ENCODE assay signal across 9 cellular contexts in the genomic region with DNA sequence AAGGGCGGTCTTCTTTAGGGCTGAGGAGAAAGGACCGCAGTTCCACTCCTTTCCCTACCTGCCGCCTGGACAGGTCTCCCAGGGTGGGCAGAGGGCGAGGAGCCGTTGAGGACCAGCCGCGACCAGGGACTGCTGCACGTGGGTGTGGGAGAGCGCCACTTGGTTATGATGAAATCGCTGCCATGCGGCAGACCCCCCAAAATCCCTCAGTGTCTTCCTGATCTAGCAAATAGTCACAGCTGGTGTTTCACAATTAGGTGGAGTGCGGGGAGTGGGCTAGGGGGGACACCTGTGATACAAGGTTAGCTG. TPM values are rescaled to one million over a fixed set of nuclear protein-coding genes. Genes with fewer than 3 reads are reported as not detected.
DNase-seq lines count a peak whose midpoint lies in the region; ATAC-seq, FAIRE-seq and TF ChIP-seq lines count a peak whose summit lies in the region.
"Had no signal": no experiment of that assay in that cellular context is flagged by ENCODE, and none has a peak within 500 bp of the region (broad histone marks: within the 10 kb centered on the region; RNA-seq: fewer than 3 reads in every experiment).

No MANE protein-coding gene starts in this region.

- peak overlapping the region in 8 of 12 donors; percentile 50 to 77 (median 64) for H3K4me3 ChIP-seq in heart left ventricle
- H3K4me3 ChIP-seq in right atrium auricular region = peak overlapping the region in 1 of 2 donors; percentile 63
- peak overlapping the region; percentile 52 to 84 (median 57) for H3K4me3 ChIP-seq in breast epithelium
- H3K4me3 ChIP-seq in muscle layer of colon (ENCODE audit: low read depth in 1 of 2, low read length in 2 of 2) = peak overlapping the region; percentile 51 to 73
- H3K4me3 ChIP-seq in upper lobe of right lung = peak overlapping the region; percentile 56
- H3K4me3 ChIP-seq in lower leg skin (ENCODE audit: low read depth, poor library complexity, severe bottlenecking) = no peak overlapping the region

- TF ChIP-seq CTCF in heart left ventricle (IDR thresholded peaks at IDR 0.05) (no peak), right atrium auricular region (IDR thresholded peaks at IDR 0.05) (no peak), breast epithelium (IDR thresholded peaks at IDR 0.05) (no peak), upper lobe of right lung (IDR thresholded peaks at IDR 0.05) (no peak), lower leg skin (IDR thresholded peaks at IDR 0.05) (no peak)

- DNase-seq in heart left ventricle = no peak
- DNase-seq in right atrium auricular region (ENCODE audit: low spot score) = no peak
- DNase-seq in breast epithelium (ENCODE audit: low spot score in 2 of 2) = no peak
- no peak for DNase-seq in upper lobe of right lung
- DNase-seq in HTR-8/SVneo (ENCODE audit: insufficient read length, low spot score) = no peak
- no peak for DNase-seq in lower leg skin (ENCODE audit: low spot score in 2 of 2)
- no peak for DNase-seq in ureter (ENCODE audit: low spot score)
- DNase-seq: DMS 273 treated with DMSO at 0.1 percent for 48 hours had no signal

- ATAC-seq in heart left ventricle (no peak), upper lobe of right lung (no peak)

- intact Hi-C loops in heart left ventricle (cut with DNase I) (loop anchor here in 1 of 10 donors (10.0 kb wide), 1 partner anchor 192 kb away; no protein-coding TSS in a partner anchor), breast epithelium (cut with DNase I; ENCODE audit: low total_unique reads) (no loop called here), upper lobe of right lung (cut with DNase I) (no loop called here), lower leg skin (cut with DNase I; ENCODE audit: low total_unique reads) (no loop called here)

- H3K36me3 ChIP-seq in heart left ventricle = no peaks in the 10 kb centered on the region
- H3K36me3 ChIP-seq in right atrium auricular region = no peaks in the 10 kb centered on the region
- no peaks in the 10 kb centered on the region for H3K36me3 ChIP-seq in breast epithelium
- no peaks in the 10 kb centered on the region for H3K36me3 ChIP-seq in muscle layer of colon (ENCODE audit: insufficient read depth, low read length)
- no peaks in the 10 kb centered on the region for H3K36me3 ChIP-seq in upper lobe of right lung

- WGBS in heart left ventricle, 4 donors = 15 to 29% (median 22%) methylated on average over 12 of the region's 12 CpGs
- WGBS in lower leg skin, 2 donors = 18 to 29% methylated on average over 12 of the region's 12 CpGs

- no peak for TF ChIP-seq POLR2A in heart left ventricle (IDR thresholded peaks at IDR 0.05)
- no peak for TF ChIP-seq POLR2A in breast epithelium (IDR thresholded peaks at IDR 0.05)
- no peak for TF ChIP-seq POLR2A in lower leg skin (IDR thresholded peaks at IDR 0.05)

- H3K27ac ChIP-seq in heart left ventricle (peak overlapping the region in 1 of 12 donors; percentile 83), right atrium auricular region (no peak overlapping the region), breast epithelium (no peak overlapping the region), muscle layer of colon (ENCODE audit: low read depth, low read length) (peak overlapping the region; percentile 28), upper lobe of right lung (no peak overlapping the region)

- no peaks in the 10 kb centered on the region for H3K9me3 ChIP-seq in heart left ventricle
- H3K9me3 ChIP-seq in right atrium auricular region = no peaks in the 10 kb centered on the region
- H3K9me3 ChIP-seq in breast epithelium = no peaks in the 10 kb centered on the region
- H3K9me3 ChIP-seq in muscle layer of colon (ENCODE audit: low read length) = no peaks in the 10 kb centered on the region
- H3K9me3 ChIP-seq in upper lobe of right lung = no peaks in the 10 kb centered on the region

- H3K27me3 ChIP-seq in heart left ventricle (peaks cover 0 to 55% (median 28%) of the 10 kb centered on the region in 9 donors), right atrium auricular region (peaks cover 0 to 12% of the 10 kb centered on the region in 2 donors), breast epithelium (peaks cover 0 to 12% of the 10 kb centered on the region in 2 donors), muscle layer of colon (ENCODE audit: control insufficient read depth in 1 of 2, insufficient read depth in 2 of 2, low read length in 2 of 2) (peaks cover 0 to 4% of the 10 kb centered on the region in 2 donors), upper lobe of right lung (peaks cover 37% of the 10 kb centered on the region)

- H3K4me1 ChIP-seq in heart left ventricle = peaks cover 4 to 27% (median 9%) of the 10 kb centered on the region in 12 donors
- H3K4me1 ChIP-seq in right atrium auricular region = peaks cover 0 to 21% of the 10 kb centered on the region in 2 donors
- peaks cover 0 to 6% of the 10 kb centered on the region in 2 donors for H3K4me1 ChIP-seq in breast epithelium
- H3K4me1 ChIP-seq in muscle layer of colon (ENCODE audit: insufficient read depth, low read length) = peaks cover 8% of the 10 kb centered on the region
- peaks cover 10% of the 10 kb centered on the region for H3K4me1 ChIP-seq in upper lobe of right lung

- peak overlapping the region; percentile 68 for H3K9ac ChIP-seq in muscle layer of colon (ENCODE audit: low read length)

- FAIRE-seq in HTR-8/SVneo (lab: Jason Lieb, UNC) = no peak

RNA-seq across cellular contexts. Expression of a gene that starts 1.5 kb away (rescaled TPM):
- total RNA-seq in heart left ventricle = under 1 TPM in 7 of 9 donors, not detected in 2; 0.09 to 0.35 (median 0.14) TPM
- polyA plus RNA-seq in heart left ventricle = under 1 TPM; 0.08 to 0.10 TPM
- under 1 TPM in 1 of 2 donors, not detected in 1; 0.28 TPM for total RNA-seq in right atrium auricular region
- total RNA-seq in breast epithelium = under 1 TPM in 2 of 3 donors, not detected in 1; 0.15 to 0.16 TPM
- 1.3 TPM for total RNA-seq in upper lobe of right lung
- total RNA-seq in lower leg skin = 1 to 10 TPM in 1 of 4 donors, under 1 TPM in 3; 0.13 to 1.7 (median 0.52) TPM
- total RNA-seq in ureter = 2.2 TPM
